Comparison of ENCODE assay signal across 8 cellular contexts in genomic region chr19:15448014-15448777, GRCh38. TPM values are rescaled to one million over a fixed set of nuclear protein-coding genes. Genes with fewer than 3 reads are reported as not detected.
DNase-seq lines count a peak whose midpoint lies in the region; ATAC-seq and TF ChIP-seq lines count a peak whose summit lies in the region.
"Had no signal": no experiment of that assay in that cellular context is flagged by ENCODE, and none has a peak within 500 bp of the region (broad histone marks: within the 10 kb centered on the region; RNA-seq: fewer than 3 reads in every experiment).

No MANE protein-coding gene starts in this region.

- CTCF ChIA-PET in Caco-2 (lab: Charles Lee) = interaction anchor here (0.6 kb wide), 1 partner anchor 25 kb away, joined by 3 read pairs; no protein-coding TSS in a partner anchor

- H3K4me1 Mint-ChIP-seq in Caco-2 (ENCODE audit: low read depth, unreplicated experiment) (peaks cover 16% of the 10 kb centered on the region), nephron progenitor cell (peaks cover 12% of the 10 kb centered on the region)

- H3K27ac Mint-ChIP-seq in Caco-2 (ENCODE audit: unreplicated experiment) (no peak overlapping the region), nephron progenitor cell (no peak overlapping the region)

- TF ChIP-seq CTCF in Caco-2 (IDR thresholded peaks at IDR 0.05; ENCODE audit: insufficient read depth in 1 of 2, low read depth in 1 of 2, low read length in 1 of 2, severe bottlenecking in 1 of 2, unreplicated experiment in 1 of 2) (no peak), coronary artery (IDR thresholded peaks at IDR 0.05) (no peak), nephron progenitor cell (IDR thresholded peaks at IDR 0.05) (no peak)

- DNase-seq in Caco-2 (no peak), coronary artery (ENCODE audit: low spot score) (no peak), nephron progenitor cell (no peak), mesenteric fat pad (ENCODE audit: low spot score) (no peak)
- DNase-seq in stimulated activated CD4-positive, alpha-beta T cell treated with anti-CD3 and anti-CD28 coated beads, Interleukin-2, amount 100 ng/mL, for 24 hours = no peak

- H3K4me1 ChIP-seq in Caco-2 = 0 out of 2 replicates have a peak, but pooled peaks cover 7% of the 10 kb centered on the region
- H3K4me1 ChIP-seq in HUES64 (ENCODE audit: insufficient read depth, low read length) = peaks cover 6% of the 10 kb centered on the region; the same call in 1 of the 2 replicates

- H3K9ac ChIP-seq in HUES64 (ENCODE audit: low read depth, low read length) = no peak overlapping the region

- H3K27me3 Mint-ChIP-seq in Caco-2 (ENCODE audit: insufficient read depth, unreplicated experiment) (no peaks in the 10 kb centered on the region), nephron progenitor cell (ENCODE audit: low read depth, poor library complexity) (peaks cover 32% of the 10 kb centered on the region)

- POLR2A ChIA-PET in Caco-2 (lab: Charles Lee) = no interaction called here

- 79% methylated on average over 19 of the region's 19 CpGs for WGBS in HUES64

- H3K27ac ChIP-seq in HUES64 (ENCODE audit: low read depth, low read length) = no peak overlapping the region
- H3K27ac ChIP-seq in coronary artery = peak overlapping the region in 1 of 2 donors; percentile 93

- H3K9me3 Mint-ChIP-seq in Caco-2 (ENCODE audit: unreplicated experiment) = no peaks in the 10 kb centered on the region
- H3K9me3 Mint-ChIP-seq in nephron progenitor cell = no peaks in the 10 kb centered on the region

- intact Hi-C loops in Caco-2 (cut with micrococcal nuclease; ENCODE audit: unreplicated experiment) = no loop called here

- H3K36me3 ChIP-seq in Caco-2 (ENCODE audit: control insufficient read depth, insufficient read depth, low read length) (no peaks in the 10 kb centered on the region), HUES64 (ENCODE audit: insufficient read depth, low read length) (no peaks in the 10 kb centered on the region)
- H3K36me3 ChIP-seq: prostate gland had no signal

- H3K9me3 ChIP-seq in Caco-2 (no peaks in the 10 kb centered on the region), HUES64 (ENCODE audit: insufficient read depth, low read depth, low read length) (no peaks in the 10 kb centered on the region)
- H3K9me3 ChIP-seq: prostate gland had no signal

- H3K36me3 Mint-ChIP-seq in Caco-2 (ENCODE audit: insufficient read depth, unreplicated experiment) (peaks cover 5% of the 10 kb centered on the region), nephron progenitor cell (ENCODE audit: low read depth) (peaks cover 6% of the 10 kb centered on the region)

- H3K4me3 ChIP-seq in Caco-2 (ENCODE audit: low read depth, low read length) = peak overlapping the region; percentile 74; the same call in 1 of the 2 replicates
- H3K4me3 ChIP-seq in HUES64 (ENCODE audit: low read length) = peak overlapping the region; percentile 72
- peak overlapping the region; percentile 83 for H3K4me3 ChIP-seq in coronary artery

- H3K27me3 ChIP-seq in Caco-2 (replicated peaks; ENCODE audit: control insufficient read depth, insufficient read depth, low read length) = no peaks in the 10 kb centered on the region
- H3K27me3 ChIP-seq in HUES64 (ENCODE audit: insufficient read depth, low read length) = peaks cover 7% of the 10 kb centered on the region

- ATAC-seq in GM18909 (IDR thresholded peaks at IDR 0.05; ENCODE audit: poor library complexity, unreplicated experiment) = no peak

- BruUV-seq in Caco-2 (replicated peaks; lab: Mats Ljungman, UMichigan) = no TSS peak

- no peak overlapping the region for H3K4me3 Mint-ChIP-seq in Caco-2 (ENCODE audit: unreplicated experiment)
- peak overlapping the region; percentile 85 for H3K4me3 Mint-ChIP-seq in nephron progenitor cell

RNA-seq across cellular contexts. Expression of gene WIZ, which starts 1.6 kb away (rescaled TPM):
- total RNA-seq in Caco-2 (2022) (37.5 and 38.6 TPM in 2 replicates), mesenteric fat pad (37.6 TPM)
- polyA plus RNA-seq in HUES64 (2013, experiment 1 of 2) = 30.4 TPM
- 32.7 TPM for polyA plus RNA-seq in HUES64 (2013, experiment 2 of 2)

RNA-seq across cellular contexts. Expression of gene RASAL3, which starts 16.1 kb away (rescaled TPM):
- not detected in 2 replicates for total RNA-seq in Caco-2 (2022)
- not detected for polyA plus RNA-seq in HUES64 (2013, experiment 1 of 2)
- not detected for polyA plus RNA-seq in HUES64 (2013, experiment 2 of 2)
- 4.1 TPM for total RNA-seq in mesenteric fat pad

RNA-seq across cellular contexts. Expression of gene AKAP8L, which starts 29.4 kb away (rescaled TPM):
- total RNA-seq in Caco-2 (2022) (112 and 127 TPM in 2 replicates), mesenteric fat pad (63.8 TPM)
- 58.4 TPM for polyA plus RNA-seq in HUES64 (2013, experiment 1 of 2)
- 70.2 TPM for polyA plus RNA-seq in HUES64 (2013, experiment 2 of 2)

RNA-seq across cellular contexts. Expression of gene PGLYRP2, which starts 31.1 kb away (rescaled TPM):
- total RNA-seq in Caco-2 (2022) (not detected in 2 replicates), mesenteric fat pad (not detected)
- not detected for polyA plus RNA-seq in HUES64 (2013, experiment 1 of 2)
- polyA plus RNA-seq in HUES64 (2013, experiment 2 of 2) = not detected
